ENCODE assay signal across 32 cellular contexts in the genomic region with DNA sequence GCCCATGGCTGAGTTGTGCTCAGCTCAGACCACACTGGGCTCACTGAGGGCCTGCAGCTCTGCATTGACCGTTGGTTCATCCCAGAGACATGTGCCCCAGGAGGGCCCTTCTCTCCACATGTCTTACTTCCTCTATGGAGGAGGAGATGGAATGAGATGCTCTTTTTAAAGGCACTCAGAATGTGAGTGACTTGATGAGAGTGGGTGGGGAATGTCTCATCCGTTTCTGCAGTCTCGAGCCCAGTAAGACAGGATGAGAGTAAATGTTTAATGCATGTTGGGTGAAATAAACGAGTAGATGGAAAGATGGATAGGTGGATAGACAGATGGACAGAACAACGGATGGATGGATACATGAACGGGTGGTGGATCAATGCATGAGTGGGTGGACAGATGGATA.
"Had no signal": no experiment of that assay in that cellular context is flagged by ENCODE, and none has a peak within 500 bp of the region (broad histone marks: within the 10 kb centered on the region; RNA-seq: fewer than 3 reads in every experiment).

No MANE protein-coding gene starts in this region.

- H3K27ac ChIP-seq: adrenal gland, body of pancreas, brain microvascular endothelial cell, breast epithelium, VCaP had no signal

- H3K4me1 ChIP-seq: adrenal gland, body of pancreas, breast epithelium had no signal

- H3K27me3 ChIP-seq: adrenal gland, body of pancreas, brain microvascular endothelial cell, breast epithelium had no signal

- H3K36me3 ChIP-seq: adrenal gland, brain microvascular endothelial cell, breast epithelium had no signal

- H3K9me3 ChIP-seq: adrenal gland, body of pancreas had no signal

- FAIRE-seq: astrocyte, TTC549 had no signal

- H3K4me3 ChIP-seq: adrenal gland, body of pancreas, breast epithelium had no signal

- DNase-seq: activated B cell treated with CpG ODN at 0.5 μM for 24 hours; activated CD4-positive, alpha-beta memory T cell treated with anti-CD3 and anti-CD28 coated beads for 36 hours; activated CD4-positive, alpha-beta T cell treated with anti-CD3 and anti-CD28 coated beads for 4 hours; activated CD4-positive, alpha-beta T cell treated with anti-CD3 and anti-CD28 coated beads, Interleukin-2, amount 10 ng/mL, durations not matched to agents 24 days and 14 days; activated CD4-positive, alpha-beta T cell treated with anti-CD3 and anti-CD28 coated beads, Interleukin-2, amount 50 U/mL, for 1 hour; activated CD4-positive, alpha-beta T cell treated with anti-CD3 and anti-CD28 coated beads, Interleukin-2, amount 50 U/mL, for 4 hours; activated CD4-positive, CD25-positive, alpha-beta regulatory T cell treated with anti-CD3 and anti-CD28 coated beads, Interleukin-2, amount 50 U/mL, for 72 hours; activated CD8-positive, alpha-beta memory T cell treated with anti-CD3 and anti-CD28 coated beads, Interleukin-2, amount 50 U/mL, for 4 hours; activated CD8-positive, alpha-beta T cell treated with anti-CD3 and anti-CD28 coated beads for 36 hours; activated effector memory CD4-positive, alpha-beta T cell treated with anti-CD3 and anti-CD28 coated beads, Interleukin-2, amount 50 U/mL, for 16 hours; activated gamma-delta T cell treated with Interleukin-2 at 50 U/mL for 16 hours; activated naive CD4-positive, alpha-beta T cell; activated naive CD4-positive, alpha-beta T cell treated with anti-CD3 and anti-CD28 coated beads for 36 hours; activated naive CD4-positive, alpha-beta T cell treated with anti-CD3 and anti-CD28 coated beads, Interleukin-2, amount 50 U/mL, for 16 hours; activated naive CD8-positive, alpha-beta T cell treated with anti-CD3 and anti-CD28 coated beads for 36 hours; activated T-cell treated with anti-CD3 and anti-CD28 coated beads for 4 hours; activated T-cell treated with anti-CD3 and anti-CD28 coated beads, Interleukin-2, amount 50 U/mL, for 1 hour; activated T-cell treated with anti-CD3 and anti-CD28 coated beads, Interleukin-2, amount 50 U/mL, for 4 hours; activated T-cell treated with anti-CD3 and anti-CD28 coated beads, Interleukin-2, amount 50 U/mL, for 72 hours; adrenal gland; amniotic stem cell; aorta; body of pancreas; brain microvascular endothelial cell; cerebellar nuclear complex; T-helper 1 cell; T-helper 2 cell; T-helper 9 cell had no signal
